In genomic region chr22:46473896-46474557, GRCh38 we compare ENCODE assay signal across 1 cellular context.
TF ChIP-seq lines count a peak whose summit lies in the region.

No MANE protein-coding gene starts in this region.

TF ChIP-seq in HepG2, 621 proteins besides CTCF, POLR2A, EP300 and RAD21 (continued from another document and continues in another):
- no peak for TF ChIP-seq TBL1XR1 (IDR thresholded peaks at IDR 0.05; ENCODE audit: borderline replicate concordance, low read length, partially characterized antibody)
- no peak for TF ChIP-seq ZEB1 (IDR thresholded peaks at IDR 0.05; ENCODE audit: insufficient replicate concordance, low read depth)
- TF ChIP-seq, protein P1, sequence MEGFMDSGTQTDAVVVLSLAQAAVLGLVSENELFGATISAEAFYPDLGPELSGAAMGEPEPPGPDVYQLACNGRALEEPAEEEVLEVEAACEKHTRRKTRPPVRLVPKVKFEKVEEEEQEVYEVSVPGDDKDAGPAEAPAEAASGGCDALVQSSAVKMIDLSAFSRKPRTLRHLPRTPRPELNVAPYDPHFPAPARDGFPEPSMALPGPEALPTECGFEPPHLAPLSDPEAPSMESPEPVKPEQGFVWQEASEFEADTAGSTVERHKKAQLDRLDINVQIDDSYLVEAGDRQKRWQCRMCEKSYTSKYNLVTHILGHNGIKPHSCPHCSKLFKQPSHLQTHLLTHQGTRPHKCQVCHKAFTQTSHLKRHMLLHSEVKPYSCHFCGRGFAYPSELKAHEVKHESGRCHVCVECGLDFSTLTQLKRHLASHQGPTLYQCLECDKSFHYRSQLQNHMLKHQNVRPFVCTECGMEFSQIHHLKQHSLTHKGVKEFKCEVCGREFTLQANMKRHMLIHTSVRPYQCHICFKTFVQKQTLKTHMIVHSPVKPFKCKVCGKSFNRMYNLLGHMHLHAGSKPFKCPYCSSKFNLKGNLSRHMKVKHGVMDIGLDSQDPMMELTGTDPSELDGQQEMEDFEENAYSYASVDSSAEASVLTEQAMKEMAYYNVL (CRISPR knock-in tag; IDR thresholded peaks at IDR 0.05; ENCODE audit: borderline replicate concordance), result no peak
- TF ChIP-seq RFX3 (CRISPR knock-in tag; IDR thresholded peaks at IDR 0.05), result no peak
- no peak for TF ChIP-seq E2F2 (CRISPR knock-in tag; IDR thresholded peaks at IDR 0.05; ENCODE audit: borderline replicate concordance)
- TF ChIP-seq, protein P2, sequence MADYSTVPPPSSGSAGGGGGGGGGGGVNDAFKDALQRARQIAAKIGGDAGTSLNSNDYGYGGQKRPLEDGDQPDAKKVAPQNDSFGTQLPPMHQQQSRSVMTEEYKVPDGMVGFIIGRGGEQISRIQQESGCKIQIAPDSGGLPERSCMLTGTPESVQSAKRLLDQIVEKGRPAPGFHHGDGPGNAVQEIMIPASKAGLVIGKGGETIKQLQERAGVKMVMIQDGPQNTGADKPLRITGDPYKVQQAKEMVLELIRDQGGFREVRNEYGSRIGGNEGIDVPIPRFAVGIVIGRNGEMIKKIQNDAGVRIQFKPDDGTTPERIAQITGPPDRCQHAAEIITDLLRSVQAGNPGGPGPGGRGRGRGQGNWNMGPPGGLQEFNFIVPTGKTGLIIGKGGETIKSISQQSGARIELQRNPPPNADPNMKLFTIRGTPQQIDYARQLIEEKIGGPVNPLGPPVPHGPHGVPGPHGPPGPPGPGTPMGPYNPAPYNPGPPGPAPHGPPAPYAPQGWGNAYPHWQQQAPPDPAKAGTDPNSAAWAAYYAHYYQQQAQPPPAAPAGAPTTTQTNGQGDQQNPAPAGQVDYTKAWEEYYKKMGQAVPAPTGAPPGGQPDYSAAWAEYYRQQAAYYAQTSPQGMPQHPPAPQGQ (CRISPR knock-in tag; IDR thresholded peaks at IDR 0.05; ENCODE audit: borderline replicate concordance), result no peak
- no peak for TF ChIP-seq BCL6 (CRISPR knock-in tag; IDR thresholded peaks at IDR 0.05)
- TF ChIP-seq FLYWCH1 (CRISPR knock-in tag; IDR thresholded peaks at IDR 0.05), result no peak
- no peak for TF ChIP-seq ZNF253 (CRISPR knock-in tag; IDR thresholded peaks at IDR 0.05; ENCODE audit: borderline replicate concordance)
- TF ChIP-seq ZNF563 (CRISPR knock-in tag; IDR thresholded peaks at IDR 0.05), result peak; percentile 84; the same call in 1 of the 2 replicates
- no peak for TF ChIP-seq MZF1 (CRISPR knock-in tag; IDR thresholded peaks at IDR 0.05; ENCODE audit: borderline replicate concordance)
- no peak for TF ChIP-seq THAP9 (CRISPR knock-in tag; IDR thresholded peaks at IDR 0.05; ENCODE audit: borderline replicate concordance)
- no peak for TF ChIP-seq ZNF841 (CRISPR knock-in tag; IDR thresholded peaks at IDR 0.05; ENCODE audit: borderline replicate concordance)
- no peak for TF ChIP-seq TEAD2 (CRISPR knock-in tag; IDR thresholded peaks at IDR 0.05)
- TF ChIP-seq, protein P3, sequence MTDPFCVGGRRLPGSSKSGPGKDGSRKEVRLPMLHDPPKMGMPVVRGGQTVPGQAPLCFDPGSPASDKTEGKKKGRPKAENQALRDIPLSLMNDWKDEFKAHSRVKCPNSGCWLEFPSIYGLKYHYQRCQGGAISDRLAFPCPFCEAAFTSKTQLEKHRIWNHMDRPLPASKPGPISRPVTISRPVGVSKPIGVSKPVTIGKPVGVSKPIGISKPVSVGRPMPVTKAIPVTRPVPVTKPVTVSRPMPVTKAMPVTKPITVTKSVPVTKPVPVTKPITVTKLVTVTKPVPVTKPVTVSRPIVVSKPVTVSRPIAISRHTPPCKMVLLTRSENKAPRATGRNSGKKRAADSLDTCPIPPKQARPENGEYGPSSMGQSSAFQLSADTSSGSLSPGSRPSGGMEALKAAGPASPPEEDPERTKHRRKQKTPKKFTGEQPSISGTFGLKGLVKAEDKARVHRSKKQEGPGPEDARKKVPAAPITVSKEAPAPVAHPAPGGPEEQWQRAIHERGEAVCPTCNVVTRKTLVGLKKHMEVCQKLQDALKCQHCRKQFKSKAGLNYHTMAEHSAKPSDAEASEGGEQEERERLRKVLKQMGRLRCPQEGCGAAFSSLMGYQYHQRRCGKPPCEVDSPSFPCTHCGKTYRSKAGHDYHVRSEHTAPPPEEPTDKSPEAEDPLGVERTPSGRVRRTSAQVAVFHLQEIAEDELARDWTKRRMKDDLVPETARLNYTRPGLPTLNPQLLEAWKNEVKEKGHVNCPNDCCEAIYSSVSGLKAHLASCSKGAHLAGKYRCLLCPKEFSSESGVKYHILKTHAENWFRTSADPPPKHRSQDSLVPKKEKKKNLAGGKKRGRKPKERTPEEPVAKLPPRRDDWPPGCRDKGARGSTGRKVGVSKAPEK (CRISPR knock-in tag; IDR thresholded peaks at IDR 0.05; ENCODE audit: borderline replicate concordance), result no peak
- TF ChIP-seq PHB2 (IDR thresholded peaks at IDR 0.05; ENCODE audit: partially characterized antibody), result no peak
- TF ChIP-seq, protein P4, sequence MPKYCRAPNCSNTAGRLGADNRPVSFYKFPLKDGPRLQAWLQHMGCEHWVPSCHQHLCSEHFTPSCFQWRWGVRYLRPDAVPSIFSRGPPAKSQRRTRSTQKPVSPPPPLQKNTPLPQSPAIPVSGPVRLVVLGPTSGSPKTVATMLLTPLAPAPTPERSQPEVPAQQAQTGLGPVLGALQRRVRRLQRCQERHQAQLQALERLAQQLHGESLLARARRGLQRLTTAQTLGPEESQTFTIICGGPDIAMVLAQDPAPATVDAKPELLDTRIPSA (CRISPR knock-in tag; IDR thresholded peaks at IDR 0.05; ENCODE audit: borderline replicate concordance), result no peak
- no peak for TF ChIP-seq ZNF562 (CRISPR knock-in tag; IDR thresholded peaks at IDR 0.05; ENCODE audit: borderline replicate concordance)
- TF ChIP-seq, protein P5, sequence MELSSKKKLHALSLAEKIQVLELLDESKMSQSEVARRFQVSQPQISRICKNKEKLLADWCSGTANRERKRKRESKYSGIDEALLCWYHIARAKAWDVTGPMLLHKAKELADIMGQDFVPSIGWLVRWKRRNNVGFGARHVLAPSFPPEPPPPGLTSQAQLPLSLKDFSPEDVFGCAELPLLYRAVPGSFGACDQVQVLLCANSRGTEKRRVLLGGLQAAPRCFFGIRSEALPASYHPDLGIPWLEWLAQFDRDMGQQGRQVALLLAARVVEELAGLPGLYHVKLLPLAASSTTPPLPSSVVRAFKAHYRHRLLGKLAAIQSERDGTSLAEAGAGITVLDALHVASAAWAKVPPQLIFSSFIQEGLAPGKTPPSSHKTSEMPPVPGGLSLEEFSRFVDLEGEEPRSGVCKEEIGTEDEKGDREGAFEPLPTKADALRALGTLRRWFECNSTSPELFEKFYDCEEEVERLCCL (CRISPR knock-in tag; IDR thresholded peaks at IDR 0.05; ENCODE audit: borderline replicate concordance), result no peak
- TF ChIP-seq ATF1 (CRISPR knock-in tag; IDR thresholded peaks at IDR 0.05), result no peak
- no peak for TF ChIP-seq GRHL1 (CRISPR knock-in tag; conservative IDR thresholded peaks at IDR 0.05)
- no peak for TF ChIP-seq ZNF333 (CRISPR knock-in tag; IDR thresholded peaks at IDR 0.05; ENCODE audit: borderline replicate concordance)
- 0 out of 2 replicates have a peak, but pooled peaks have one; percentile 51 for TF ChIP-seq KDM1A (CRISPR knock-in tag; IDR thresholded peaks at IDR 0.05)
- TF ChIP-seq FIP1L1 (IDR thresholded peaks at IDR 0.05; ENCODE audit: borderline replicate concordance, insufficient read depth, low read depth, low read length), result no peak
- no peak for TF ChIP-seq ASH2L (IDR thresholded peaks at IDR 0.05; ENCODE audit: insufficient read length, low read depth, low read length)
- TF ChIP-seq ZNF331 (CRISPR knock-in tag; IDR thresholded peaks at IDR 0.05), result peak; percentile 62; the same call in 1 of the 2 replicates
- TF ChIP-seq RCOR2 (CRISPR knock-in tag; IDR thresholded peaks at IDR 0.05), result no peak
- no peak for TF ChIP-seq U2AF2 (IDR thresholded peaks at IDR 0.05; ENCODE audit: low read depth, low read length)
- TF ChIP-seq GABPB1 (CRISPR knock-in tag; IDR thresholded peaks at IDR 0.05), result peak; percentile 64
- TF ChIP-seq ZNF580 (CRISPR knock-in tag; IDR thresholded peaks at IDR 0.05; ENCODE audit: borderline replicate concordance, low read depth), result peak; percentile 93
- TF ChIP-seq ZNF761 (CRISPR knock-in tag; conservative IDR thresholded peaks at IDR 0.05), result peak; percentile 58; the same call in 1 of the 2 replicates
- no peak for TF ChIP-seq ZNF589 (CRISPR knock-in tag; conservative IDR thresholded peaks at IDR 0.05)
- no peak for TF ChIP-seq ZNF558 (CRISPR knock-in tag; IDR thresholded peaks at IDR 0.05; ENCODE audit: borderline replicate concordance)
- TF ChIP-seq AKNA (CRISPR knock-in tag; IDR thresholded peaks at IDR 0.05; ENCODE audit: borderline replicate concordance), result no peak
- no peak for TF ChIP-seq RXRA (CRISPR knock-in tag; IDR thresholded peaks at IDR 0.05)
- no peak for TF ChIP-seq SRSF1 (optimal IDR thresholded peaks at IDR 0.05; ENCODE audit: low read depth, low read length)
- no peak for TF ChIP-seq FOXA1 (IDR thresholded peaks at IDR 0.05)
- TF ChIP-seq FOXA1 (CRISPR knock-in tag; IDR thresholded peaks at IDR 0.05), result no peak
- no peak for TF ChIP-seq ZSCAN22 (CRISPR knock-in tag; IDR thresholded peaks at IDR 0.05)
- peak; percentile 91; the same call in 1 of the 2 replicates for TF ChIP-seq FOXC1 (CRISPR knock-in tag; IDR thresholded peaks at IDR 0.05; ENCODE audit: borderline replicate concordance)
